In genomic region chr10:97134983-97135382, GRCh38 we compare ENCODE assay signal across 29 cellular contexts. TPM values are rescaled to one million over a fixed set of nuclear protein-coding genes. Genes with fewer than 3 reads are reported as not detected.
"Had no signal": no experiment of that assay in that cellular context is flagged by ENCODE, and none has a peak within 500 bp of the region (broad histone marks: within the 10 kb centered on the region; RNA-seq: fewer than 3 reads in every experiment).

No MANE protein-coding gene starts in this region.

- H3K4me3 ChIP-seq: ascending aorta, esophagus muscularis mucosa, heart right ventricle, left lung, lung, testis, transverse colon had no signal

- H3K9me3 Mint-ChIP-seq: activated CD4-positive, alpha-beta memory T cell treated with anti-CD3 and anti-CD28 coated beads for 36 hours; activated CD4-positive, alpha-beta T cell treated with anti-CD3 and anti-CD28 coated beads, Interleukin-2, amount 10 ng/mL, durations not matched to agents 24 days and 14 days; activated naive CD4-positive, alpha-beta T cell treated with anti-CD3 and anti-CD28 coated beads, Interleukin-2, amount 10 ng/mL, durations not matched to agents 7 days and 5 days; activated naive CD8-positive, alpha-beta T cell treated with anti-CD3 and anti-CD28 coated beads, Interleukin-2, amount 10 ng/mL, durations not matched to agents 7 days and 5 days; central memory CD8-positive, alpha-beta T cell; dendritic cell treated with granulocyte-macrophage colony-stimulating factor and Interleukin-4, amounts not matched to agents 40 ng/mL and 50 ng/mL, for 4 days; natural killer cell treated with Interleukin-12 subunit alpha and Interleukin-12 subunit beta and Interleukin-15 and Interleukin-18, amount 100 ng/mL, for 72 hours had no signal

- H3K36me3 Mint-ChIP-seq: activated CD4-positive, alpha-beta memory T cell treated with anti-CD3 and anti-CD28 coated beads for 36 hours; activated naive CD4-positive, alpha-beta T cell treated with anti-CD3 and anti-CD28 coated beads, Interleukin-2, amount 10 ng/mL, durations not matched to agents 7 days and 5 days; activated naive CD8-positive, alpha-beta T cell treated with anti-CD3 and anti-CD28 coated beads, Interleukin-2, amount 10 ng/mL, durations not matched to agents 7 days and 5 days; natural killer cell treated with Interleukin-12 subunit alpha and Interleukin-12 subunit beta and Interleukin-15 and Interleukin-18, amount 100 ng/mL, for 72 hours had no signal

- H3K27me3 ChIP-seq: ascending aorta, brain microvascular endothelial cell, testis had no signal

- H3K27ac Mint-ChIP-seq: activated CD4-positive, alpha-beta memory T cell treated with anti-CD3 and anti-CD28 coated beads for 36 hours; activated CD4-positive, alpha-beta T cell treated with anti-CD3 and anti-CD28 coated beads, Interleukin-2, amount 10 ng/mL, durations not matched to agents 24 days and 14 days; activated naive CD4-positive, alpha-beta T cell treated with anti-CD3 and anti-CD28 coated beads, Interleukin-2, amount 10 ng/mL, durations not matched to agents 7 days and 5 days; activated naive CD8-positive, alpha-beta T cell treated with anti-CD3 and anti-CD28 coated beads, Interleukin-2, amount 10 ng/mL, durations not matched to agents 7 days and 5 days; dendritic cell treated with granulocyte-macrophage colony-stimulating factor and Interleukin-4, amounts not matched to agents 40 ng/mL and 50 ng/mL, for 4 days; natural killer cell treated with Interleukin-12 subunit alpha and Interleukin-12 subunit beta and Interleukin-15 and Interleukin-18, amount 100 ng/mL, for 72 hours; T-helper 17 cell had no signal

- DNase-seq: activated CD4-positive, alpha-beta memory T cell treated with anti-CD3 and anti-CD28 coated beads for 36 hours; activated CD4-positive, alpha-beta T cell treated with anti-CD3 and anti-CD28 coated beads, Interleukin-2, amount 10 ng/mL, durations not matched to agents 24 days and 14 days; activated CD4-positive, CD25-positive, alpha-beta regulatory T cell treated with anti-CD3 and anti-CD28 coated beads, Interleukin-2, amount 50 U/mL, for 72 hours; activated CD8-positive, alpha-beta memory T cell treated with anti-CD3 and anti-CD28 coated beads, Interleukin-2, amount 50 U/mL, for 4 hours; activated gamma-delta T cell; activated naive CD4-positive, alpha-beta T cell treated with anti-CD3 and anti-CD28 coated beads, Interleukin-2, amount 10 ng/mL, durations not matched to agents 7 days and 5 days; activated naive CD8-positive, alpha-beta T cell treated with anti-CD3 and anti-CD28 coated beads, Interleukin-2, amount 10 ng/mL, durations not matched to agents 7 days and 5 days; activated T-cell treated with anti-CD3 and anti-CD28 coated beads, Interleukin-2, amount 50 U/mL, for 1 hour; brain microvascular endothelial cell; foreskin keratinocyte; heart right ventricle; left lung; mesendoderm; right cardiac atrium; stimulated activated CD4-positive, alpha-beta T cell treated with anti-CD3 and anti-CD28 coated beads, Interleukin-4, amount 100 ng/mL, for 1 hour; stimulated activated naive CD8-positive, alpha-beta T cell treated with anti-CD3 and anti-CD28 coated beads, Interleukin-15, Interleukin-2, amounts not matched to agents 100 U/mL and 50 U/mL, for 24 hours; SW 1271; T-helper 17 cell; T1000; testis; transverse colon had no signal

- H3K9me3 ChIP-seq: ascending aorta, esophagus muscularis mucosa, heart right ventricle, left lung, testis, transverse colon had no signal

- H3K27ac ChIP-seq: ascending aorta, brain microvascular endothelial cell, esophagus muscularis mucosa, foreskin keratinocyte, heart right ventricle, left lung, parathyroid adenoma, testis, transverse colon had no signal

- H3K79me2 ChIP-seq: parathyroid adenoma had no signal

- H3K4me3 Mint-ChIP-seq: activated CD4-positive, alpha-beta memory T cell treated with anti-CD3 and anti-CD28 coated beads for 36 hours; activated CD4-positive, alpha-beta T cell treated with anti-CD3 and anti-CD28 coated beads, Interleukin-2, amount 10 ng/mL, durations not matched to agents 24 days and 14 days; activated naive CD4-positive, alpha-beta T cell treated with anti-CD3 and anti-CD28 coated beads, Interleukin-2, amount 10 ng/mL, durations not matched to agents 7 days and 5 days; activated naive CD8-positive, alpha-beta T cell treated with anti-CD3 and anti-CD28 coated beads, Interleukin-2, amount 10 ng/mL, durations not matched to agents 7 days and 5 days; central memory CD8-positive, alpha-beta T cell; dendritic cell treated with granulocyte-macrophage colony-stimulating factor and Interleukin-4, amounts not matched to agents 40 ng/mL and 50 ng/mL, for 4 days; natural killer cell treated with Interleukin-12 subunit alpha and Interleukin-12 subunit beta and Interleukin-15 and Interleukin-18, amount 100 ng/mL, for 72 hours; T-helper 17 cell had no signal

- H3K27me3 Mint-ChIP-seq: dendritic cell treated with granulocyte-macrophage colony-stimulating factor and Interleukin-4, amounts not matched to agents 40 ng/mL and 50 ng/mL, for 4 days had no signal

- H3K4me1 ChIP-seq: ascending aorta, foreskin keratinocyte, left lung, testis, transverse colon had no signal

- FAIRE-seq: urothelium cell line had no signal

- ATAC-seq: foreskin keratinocyte; heart right ventricle; left lung; natural killer cell treated with Interleukin-12 subunit alpha and Interleukin-12 subunit beta and Interleukin-15 and Interleukin-18, amount 100 ng/mL, for 72 hours; right cardiac atrium; stimulated activated naive CD8-positive, alpha-beta T cell treated with anti-CD3 and anti-CD28 coated beads, Interleukin-15, Interleukin-2, amounts not matched to agents 100 U/mL and 50 U/mL, for 24 hours; T-helper 17 cell had no signal

- H2AFZ ChIP-seq: parathyroid adenoma had no signal

- H3K9ac ChIP-seq: parathyroid adenoma had no signal

- H3K36me3 ChIP-seq: ascending aorta, brain microvascular endothelial cell, esophagus muscularis mucosa, heart right ventricle, left lung, transverse colon had no signal

- H3K4me1 Mint-ChIP-seq: activated CD4-positive, alpha-beta T cell treated with anti-CD3 and anti-CD28 coated beads, Interleukin-2, amount 10 ng/mL, durations not matched to agents 24 days and 14 days; activated naive CD4-positive, alpha-beta T cell treated with anti-CD3 and anti-CD28 coated beads, Interleukin-2, amount 10 ng/mL, durations not matched to agents 7 days and 5 days; activated naive CD8-positive, alpha-beta T cell treated with anti-CD3 and anti-CD28 coated beads, Interleukin-2, amount 10 ng/mL, durations not matched to agents 7 days and 5 days; central memory CD8-positive, alpha-beta T cell; T-helper 17 cell had no signal

RNA-seq across cellular contexts. Expression of gene SLIT1, which starts 50.8 kb away (rescaled TPM):
- total RNA-seq: ascending aorta, foreskin keratinocyte had no signal
